Comparison of ENCODE assay signal across 1 cellular context in genomic region chr6:37051138-37052026, GRCh38.
TF ChIP-seq lines count a peak whose summit lies in the region.

No MANE protein-coding gene starts in this region.

TF ChIP-seq in HepG2, 621 proteins besides CTCF, POLR2A, EP300 and RAD21 (continued from another document and continues in another):
- TF ChIP-seq HMGXB3 (CRISPR knock-in tag; IDR thresholded peaks at IDR 0.05; ENCODE audit: borderline replicate concordance), result peak; percentile 84; the same call in 1 of the 2 replicates
- TF ChIP-seq SP1 (IDR thresholded peaks at IDR 0.05), result no peak
- 0 out of 2 replicates have a peak, but pooled peaks have one; percentile 24 for TF ChIP-seq SP1 (CRISPR knock-in tag; IDR thresholded peaks at IDR 0.05)
- no peak for TF ChIP-seq ZNF326 (CRISPR knock-in tag; IDR thresholded peaks at IDR 0.05; ENCODE audit: borderline replicate concordance)
- TF ChIP-seq ZBTB26 (CRISPR knock-in tag; IDR thresholded peaks at IDR 0.05; ENCODE audit: borderline replicate concordance), result 0 out of 2 replicates have a peak, but pooled peaks have one; percentile 33
- no peak for TF ChIP-seq KLF15 (CRISPR knock-in tag; IDR thresholded peaks at IDR 0.05; ENCODE audit: borderline replicate concordance)
- peak; percentile 73; the same call in 1 of the 2 replicates for TF ChIP-seq ZNF138 (CRISPR knock-in tag; IDR thresholded peaks at IDR 0.05; ENCODE audit: low read depth)
- TF ChIP-seq ZNF672 (CRISPR knock-in tag; IDR thresholded peaks at IDR 0.05), result no peak
- peak; percentile 35; the same call in 1 of the 2 replicates for TF ChIP-seq GMEB1 (CRISPR knock-in tag; IDR thresholded peaks at IDR 0.05; ENCODE audit: borderline replicate concordance)
- TF ChIP-seq ZNF510 (CRISPR knock-in tag; IDR thresholded peaks at IDR 0.05; ENCODE audit: low read depth), result no peak
- no peak for TF ChIP-seq RAD51 (IDR thresholded peaks at IDR 0.05; ENCODE audit: borderline replicate concordance)
- TF ChIP-seq ZFYVE20 (CRISPR knock-in tag; IDR thresholded peaks at IDR 0.05; ENCODE audit: borderline replicate concordance, low read depth), result no peak
- no peak for TF ChIP-seq TCF7L2 (IDR thresholded peaks at IDR 0.05; ENCODE audit: low read depth, low read length)
- peak; percentile 50; the same call in 1 of the 2 replicates for TF ChIP-seq HBP1 (CRISPR knock-in tag; IDR thresholded peaks at IDR 0.05; ENCODE audit: low read depth)
- TF ChIP-seq ZNF639 (CRISPR knock-in tag; conservative IDR thresholded peaks at IDR 0.05), result peak; percentile 42; the same call in 1 of the 2 replicates
- peak; percentile 82; the same call in 1 of the 2 replicates for TF ChIP-seq NFKB2 (CRISPR knock-in tag; IDR thresholded peaks at IDR 0.05; ENCODE audit: borderline replicate concordance)
- TF ChIP-seq SP2 (CRISPR knock-in tag; IDR thresholded peaks at IDR 0.05), result no peak
- TF ChIP-seq NCOR1 (IDR thresholded peaks at IDR 0.05; ENCODE audit: borderline replicate concordance, low read length), result 0 out of 2 replicates have a peak, but pooled peaks have one; percentile 32
- no peak for TF ChIP-seq TERF1 (CRISPR knock-in tag; IDR thresholded peaks at IDR 0.05)
- TF ChIP-seq ZBTB39 (CRISPR knock-in tag; IDR thresholded peaks at IDR 0.05), result no peak
- TF ChIP-seq SRSF9 (IDR thresholded peaks at IDR 0.05; ENCODE audit: borderline replicate concordance, insufficient read depth, low read depth, low read length, poor library complexity, severe bottlenecking), result no peak
- peak; percentile 42; the same call in 1 of the 2 replicates for TF ChIP-seq TAF1 (CRISPR knock-in tag; IDR thresholded peaks at IDR 0.05)
- TF ChIP-seq SRSF4 (IDR thresholded peaks at IDR 0.05; ENCODE audit: low read depth, low read length, poor library complexity, severe bottlenecking), result no peak
- no peak for TF ChIP-seq SETDB1 (CRISPR knock-in tag; IDR thresholded peaks at IDR 0.05; ENCODE audit: borderline replicate concordance)
- peak; percentile 95 for TF ChIP-seq BORCS8-MEF2B (CRISPR knock-in tag; IDR thresholded peaks at IDR 0.05)
- TF ChIP-seq KDM6A (CRISPR knock-in tag; IDR thresholded peaks at IDR 0.05; ENCODE audit: low read depth), result no peak
- TF ChIP-seq NFYB (CRISPR knock-in tag; IDR thresholded peaks at IDR 0.05), result no peak
- no peak for TF ChIP-seq ZNF343 (CRISPR knock-in tag; IDR thresholded peaks at IDR 0.05)
- TF ChIP-seq PLRG1 (conservative IDR thresholded peaks at IDR 0.05), result no peak
- peak; percentile 75; the same call in 1 of the 2 replicates for TF ChIP-seq ARID4A (CRISPR knock-in tag; IDR thresholded peaks at IDR 0.05; ENCODE audit: borderline replicate concordance)
- TF ChIP-seq ZIK1 (CRISPR knock-in tag; IDR thresholded peaks at IDR 0.05; ENCODE audit: borderline replicate concordance, low read depth), result peak; percentile 85; the same call in 1 of the 2 replicates
- TF ChIP-seq TCF7 (IDR thresholded peaks at IDR 0.05; ENCODE audit: low read depth), result no peak
- no peak for TF ChIP-seq FLYWCH1 (CRISPR knock-in tag; IDR thresholded peaks at IDR 0.05)
- peak; percentile 36; the same call in 1 of the 2 replicates for TF ChIP-seq E2F2 (CRISPR knock-in tag; IDR thresholded peaks at IDR 0.05; ENCODE audit: borderline replicate concordance)
- TF ChIP-seq ZNF777 (CRISPR knock-in tag; IDR thresholded peaks at IDR 0.05), result peak; percentile 52
- peak; percentile 46; the same call in 1 of the 2 replicates for TF ChIP-seq ATF2 (CRISPR knock-in tag; IDR thresholded peaks at IDR 0.05)
- TF ChIP-seq ATM (IDR thresholded peaks at IDR 0.05; ENCODE audit: borderline replicate concordance), result no peak
- no peak for TF ChIP-seq MATR3 (CRISPR knock-in tag; IDR thresholded peaks at IDR 0.05)
- TF ChIP-seq ATF7-NPFF (CRISPR knock-in tag; IDR thresholded peaks at IDR 0.05; ENCODE audit: low read depth), result peak; percentile 69
